In the genomic region with DNA sequence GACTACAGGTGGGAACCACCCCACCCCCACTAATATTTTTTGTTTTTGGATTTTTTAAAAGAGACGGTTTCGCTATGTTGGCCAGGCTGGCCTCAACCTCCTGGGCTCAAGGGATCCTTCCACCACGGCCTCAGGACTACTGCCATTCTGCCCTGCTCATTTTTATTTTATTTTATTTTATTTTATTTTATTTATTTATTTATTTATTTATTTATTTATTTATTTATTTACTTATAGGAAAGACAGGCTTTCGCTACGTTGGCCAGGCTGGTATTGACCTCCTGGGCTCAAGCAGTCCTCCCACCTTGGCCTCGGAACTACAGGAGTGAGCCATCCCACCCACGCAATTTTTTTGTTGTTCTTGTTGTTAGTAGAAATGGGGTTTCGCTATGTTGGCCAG, we compare ENCODE assay signal across 13 cellular contexts. TPM values are rescaled to one million over a fixed set of nuclear protein-coding genes. Genes with fewer than 3 reads are reported as not detected.
DNase-seq lines count a peak whose midpoint lies in the region; ATAC-seq and TF ChIP-seq lines count a peak whose summit lies in the region.
"Not testable (repeated sequence)": the region's sequence is repeated elsewhere in the genome, so short reads cannot be mapped to it uniquely, and the experiment has no call there.
"Had no signal": no experiment of that assay in that cellular context is flagged by ENCODE, and none has a peak within 500 bp of the region (broad histone marks: within the 10 kb centered on the region; RNA-seq: fewer than 3 reads in every experiment).

No MANE protein-coding gene starts in this region.

- H3K27me3 Mint-ChIP-seq in WTC11 (ENCODE audit: low read depth) = not testable (repeated sequence)

- H3K4me3 Mint-ChIP-seq in WTC11 = not testable (repeated sequence)

- POLR2A ChIA-PET in A673 (lab: Charles Lee; ENCODE audit: low non-redundant PET) = interaction anchor here (0.7 kb wide), 1 partner anchor 1246 kb away, joined by 5 read pairs; no protein-coding TSS in a partner anchor
- POLR2A ChIA-PET in HEK293 (lab: Yijun Ruan, JAX); WTC11 (lab: Charles Lee): not testable (repeated sequence)

- not testable (repeated sequence) for ATAC-seq in WTC11

- H3K4me1 ChIP-seq in A673 (ENCODE audit: insufficient read depth, low read length, poor library complexity, severe bottlenecking); HEK293 (ENCODE audit: control insufficient read depth, insufficient read depth, low read length): not testable (repeated sequence)

- peak overlapping the region; percentile 93 for H3K27ac ChIP-seq in A673 (ENCODE audit: low read depth, low read length, poor library complexity, severe bottlenecking)
- H3K27ac ChIP-seq in HEK293 (ENCODE audit: extremely low read depth, low read depth, low read length) = not testable (repeated sequence)

- not testable (repeated sequence) for H3K9me3 Mint-ChIP-seq in WTC11

- not testable (repeated sequence) for H3K4me1 Mint-ChIP-seq in WTC11

- H3K36me3 ChIP-seq in A673 (ENCODE audit: insufficient read depth, low read length, poor library complexity, severe bottlenecking); HEK293 (ENCODE audit: control insufficient read depth in 2 of 2, insufficient read depth in 1 of 2, low read length in 2 of 2): not testable (repeated sequence)

- not testable (repeated sequence) for TF ChIP-seq CTCF in A673 (conservative IDR thresholded peaks at IDR 0.05; ENCODE audit: low read depth, low read length); HEK293 (tag by site-specific recombination; IDR thresholded peaks at IDR 0.05); WTC11 (IDR thresholded peaks at IDR 0.05)

- not testable (repeated sequence) for H3K36me3 Mint-ChIP-seq in WTC11

- DNase-seq in A673 (ENCODE audit: low spot score); WTC11 (ENCODE audit: low spot score): not testable (repeated sequence)

- H3K9me3 ChIP-seq in A673 (ENCODE audit: low read depth, low read length, poor library complexity, severe bottlenecking); HEK293 (ENCODE audit: control insufficient read depth, insufficient read depth, low read depth, low read length): not testable (repeated sequence)

- intact Hi-C loops in A673 (cut with micrococcal nuclease; ENCODE audit: unreplicated experiment) = not testable (repeated sequence)

- H3K4me3 ChIP-seq in A673 (ENCODE audit: low read depth, low read length, poor library complexity, severe bottlenecking) = peak overlapping the region; percentile 48
- H3K4me3 ChIP-seq in HEK293 (ENCODE audit: low read depth, low read length) = not testable (repeated sequence)

- H3K27ac Mint-ChIP-seq in WTC11 = not testable (repeated sequence)

- H3K27me3 ChIP-seq in A673 (replicated peaks; ENCODE audit: insufficient read depth, low read depth, low read length, poor library complexity) = not testable (repeated sequence)

- TSS peak; percentile 56 for BruUV-seq in A673 (replicated peaks; lab: Mats Ljungman, UMichigan)

- CTCF ChIA-PET in A673 (lab: Charles Lee); HEK293 (lab: Yijun Ruan, JAX); WTC11 (lab: Charles Lee): not testable (repeated sequence)

TF ChIP-seq in HEK293, 187 proteins besides CTCF, POLR2A, EP300 and RAD21 (continues in another document):
- TF ChIP-seq ZNF426 (tag by site-specific recombination; IDR thresholded peaks at IDR 0.05) = peak; percentile 62
- TF ChIP-seq, protein P1, sequence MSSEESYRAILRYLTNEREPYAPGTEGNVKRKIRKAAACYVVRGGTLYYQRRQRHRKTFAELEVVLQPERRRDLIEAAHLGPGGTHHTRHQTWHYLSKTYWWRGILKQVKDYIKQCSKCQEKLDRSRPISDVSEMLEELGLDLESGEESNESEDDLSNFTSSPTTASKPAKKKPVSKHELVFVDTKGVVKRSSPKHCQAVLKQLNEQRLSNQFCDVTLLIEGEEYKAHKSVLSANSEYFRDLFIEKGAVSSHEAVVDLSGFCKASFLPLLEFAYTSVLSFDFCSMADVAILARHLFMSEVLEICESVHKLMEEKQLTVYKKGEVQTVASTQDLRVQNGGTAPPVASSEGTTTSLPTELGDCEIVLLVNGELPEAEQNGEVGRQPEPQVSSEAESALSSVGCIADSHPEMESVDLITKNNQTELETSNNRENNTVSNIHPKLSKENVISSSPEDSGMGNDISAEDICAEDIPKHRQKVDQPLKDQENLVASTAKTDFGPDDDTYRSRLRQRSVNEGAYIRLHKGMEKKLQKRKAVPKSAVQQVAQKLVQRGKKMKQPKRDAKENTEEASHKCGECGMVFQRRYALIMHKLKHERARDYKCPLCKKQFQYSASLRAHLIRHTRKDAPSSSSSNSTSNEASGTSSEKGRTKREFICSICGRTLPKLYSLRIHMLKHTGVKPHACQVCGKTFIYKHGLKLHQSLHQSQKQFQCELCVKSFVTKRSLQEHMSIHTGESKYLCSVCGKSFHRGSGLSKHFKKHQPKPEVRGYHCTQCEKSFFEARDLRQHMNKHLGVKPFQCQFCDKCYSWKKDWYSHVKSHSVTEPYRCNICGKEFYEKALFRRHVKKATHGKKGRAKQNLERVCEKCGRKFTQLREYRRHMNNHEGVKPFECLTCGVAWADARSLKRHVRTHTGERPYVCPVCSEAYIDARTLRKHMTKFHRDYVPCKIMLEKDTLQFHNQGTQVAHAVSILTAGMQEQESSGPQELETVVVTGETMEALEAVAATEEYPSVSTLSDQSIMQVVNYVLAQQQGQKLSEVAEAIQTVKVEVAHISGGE (tag by site-specific recombination; conservative IDR thresholded peaks at IDR 0.05; ENCODE audit: low read depth) = peak; percentile 65

TF ChIP-seq in WTC11, 78 proteins besides CTCF, POLR2A, EP300 and RAD21:
- peak; percentile 58; the same call in 1 of the 2 replicates for TF ChIP-seq HMGA2 (CRISPR knock-in tag; IDR thresholded peaks at IDR 0.05)
TF ChIP-seq in WTC11: peak in this region for 1; not testable (repeated sequence) for 77.

RNA-seq across cellular contexts. Expression of gene SSX7, which starts 0.8 kb away (rescaled TPM):
- total RNA-seq in A673 (2021) (2.2 and 2.8 TPM in 2 replicates), WTC11 (2021) (not detected in 3 replicates)
- total RNA-seq: A172; B cell; Caco-2; Calu3; CD4-positive, alpha-beta memory T cell; CD4-positive, alpha-beta T cell; CD4-positive, CD25-positive, alpha-beta regulatory T cell; CD8-positive, alpha-beta memory T cell; CD8-positive, alpha-beta T cell; Daoy had no signal

RNA-seq across cellular contexts. Expression of gene SSX2, which starts 51.5 kb away (rescaled TPM):
- 0.88 and 1.9 TPM in 2 replicates for total RNA-seq in A673 (2021)
- total RNA-seq in WTC11 (2021) = 0.33 TPM in 1 of 3 replicates, not detected in the others
- total RNA-seq: A172; B cell; Caco-2; Calu3; CD4-positive, alpha-beta memory T cell; CD4-positive, alpha-beta T cell; CD4-positive, CD25-positive, alpha-beta regulatory T cell; CD8-positive, alpha-beta memory T cell; CD8-positive, alpha-beta T cell; Daoy had no signal
